1 cellular context compared by ENCODE assay signal in the genomic region with DNA sequence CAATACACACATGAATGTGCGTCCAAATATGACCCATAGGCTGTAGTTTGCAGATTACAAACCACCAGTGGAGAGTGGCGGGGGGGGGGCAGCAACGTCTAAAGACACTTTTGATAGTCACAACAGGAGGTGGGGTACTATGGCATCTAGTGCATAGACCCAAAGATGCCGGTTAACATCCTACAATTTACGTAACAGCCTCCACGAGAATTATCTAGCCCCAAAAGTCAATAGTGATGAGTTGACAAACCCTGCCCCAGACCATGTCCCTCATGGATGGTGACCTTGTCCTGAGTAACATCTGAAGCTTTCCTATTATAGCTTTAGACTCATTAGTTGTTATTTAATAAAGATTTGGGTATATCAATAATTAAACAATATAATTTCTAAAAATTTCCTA.
A peak's percentile ranks its signal among the peaks of the same experiment; 100 is the strongest.
TF ChIP-seq lines count a peak whose summit lies in the region.

No MANE protein-coding gene starts in this region.

TF ChIP-seq in HepG2, 621 proteins besides CTCF, POLR2A, EP300 and RAD21 (continued from another document and continues in another):
- TF ChIP-seq ADNP (CRISPR knock-in tag; IDR thresholded peaks at IDR 0.05) = no peak
- no peak for TF ChIP-seq ZNF672 (CRISPR knock-in tag; IDR thresholded peaks at IDR 0.05)
- TF ChIP-seq, protein P1, sequence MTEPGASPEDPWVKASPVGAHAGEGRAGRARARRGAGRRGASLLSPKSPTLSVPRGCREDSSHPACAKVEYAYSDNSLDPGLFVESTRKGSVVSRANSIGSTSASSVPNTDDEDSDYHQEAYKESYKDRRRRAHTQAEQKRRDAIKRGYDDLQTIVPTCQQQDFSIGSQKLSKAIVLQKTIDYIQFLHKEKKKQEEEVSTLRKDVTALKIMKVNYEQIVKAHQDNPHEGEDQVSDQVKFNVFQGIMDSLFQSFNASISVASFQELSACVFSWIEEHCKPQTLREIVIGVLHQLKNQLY (CRISPR knock-in tag; IDR thresholded peaks at IDR 0.05) = no peak
- TF ChIP-seq FOXK2 (IDR thresholded peaks at IDR 0.05) = no peak
- TF ChIP-seq ZNF317 (CRISPR knock-in tag; IDR thresholded peaks at IDR 0.05) = no peak
- TF ChIP-seq RBM22 (optimal IDR thresholded peaks at IDR 0.05; ENCODE audit: low read length) = no peak
- TF ChIP-seq POGZ (CRISPR knock-in tag; IDR thresholded peaks at IDR 0.05) = peak; percentile 40; the same call in 1 of the 2 replicates
- no peak for TF ChIP-seq HNRNPL (IDR thresholded peaks at IDR 0.05; ENCODE audit: low read depth, low read length)
- no peak for TF ChIP-seq NKX3-1 (CRISPR knock-in tag; IDR thresholded peaks at IDR 0.05)
- TF ChIP-seq ZNF430 (CRISPR knock-in tag; IDR thresholded peaks at IDR 0.05) = no peak
- no peak for TF ChIP-seq ZNF253 (CRISPR knock-in tag; IDR thresholded peaks at IDR 0.05; ENCODE audit: borderline replicate concordance)
- TF ChIP-seq, protein P2, sequence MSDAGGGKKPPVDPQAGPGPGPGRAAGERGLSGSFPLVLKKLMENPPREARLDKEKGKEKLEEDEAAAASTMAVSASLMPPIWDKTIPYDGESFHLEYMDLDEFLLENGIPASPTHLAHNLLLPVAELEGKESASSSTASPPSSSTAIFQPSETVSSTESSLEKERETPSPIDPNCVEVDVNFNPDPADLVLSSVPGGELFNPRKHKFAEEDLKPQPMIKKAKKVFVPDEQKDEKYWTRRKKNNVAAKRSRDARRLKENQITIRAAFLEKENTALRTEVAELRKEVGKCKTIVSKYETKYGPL (CRISPR knock-in tag; IDR thresholded peaks at IDR 0.05) = no peak
- no peak for TF ChIP-seq SOX13 (IDR thresholded peaks at IDR 0.05)
- 0 out of 4 replicates have a peak, but pooled peaks of 1 of the 2 experiments have one; percentile 13 for TF ChIP-seq SOX13 (CRISPR knock-in tag; conservative IDR thresholded peaks at IDR 0.05 in 1 of 2, IDR thresholded peaks at IDR 0.05 in 1 of 2)
- TF ChIP-seq, protein P3, sequence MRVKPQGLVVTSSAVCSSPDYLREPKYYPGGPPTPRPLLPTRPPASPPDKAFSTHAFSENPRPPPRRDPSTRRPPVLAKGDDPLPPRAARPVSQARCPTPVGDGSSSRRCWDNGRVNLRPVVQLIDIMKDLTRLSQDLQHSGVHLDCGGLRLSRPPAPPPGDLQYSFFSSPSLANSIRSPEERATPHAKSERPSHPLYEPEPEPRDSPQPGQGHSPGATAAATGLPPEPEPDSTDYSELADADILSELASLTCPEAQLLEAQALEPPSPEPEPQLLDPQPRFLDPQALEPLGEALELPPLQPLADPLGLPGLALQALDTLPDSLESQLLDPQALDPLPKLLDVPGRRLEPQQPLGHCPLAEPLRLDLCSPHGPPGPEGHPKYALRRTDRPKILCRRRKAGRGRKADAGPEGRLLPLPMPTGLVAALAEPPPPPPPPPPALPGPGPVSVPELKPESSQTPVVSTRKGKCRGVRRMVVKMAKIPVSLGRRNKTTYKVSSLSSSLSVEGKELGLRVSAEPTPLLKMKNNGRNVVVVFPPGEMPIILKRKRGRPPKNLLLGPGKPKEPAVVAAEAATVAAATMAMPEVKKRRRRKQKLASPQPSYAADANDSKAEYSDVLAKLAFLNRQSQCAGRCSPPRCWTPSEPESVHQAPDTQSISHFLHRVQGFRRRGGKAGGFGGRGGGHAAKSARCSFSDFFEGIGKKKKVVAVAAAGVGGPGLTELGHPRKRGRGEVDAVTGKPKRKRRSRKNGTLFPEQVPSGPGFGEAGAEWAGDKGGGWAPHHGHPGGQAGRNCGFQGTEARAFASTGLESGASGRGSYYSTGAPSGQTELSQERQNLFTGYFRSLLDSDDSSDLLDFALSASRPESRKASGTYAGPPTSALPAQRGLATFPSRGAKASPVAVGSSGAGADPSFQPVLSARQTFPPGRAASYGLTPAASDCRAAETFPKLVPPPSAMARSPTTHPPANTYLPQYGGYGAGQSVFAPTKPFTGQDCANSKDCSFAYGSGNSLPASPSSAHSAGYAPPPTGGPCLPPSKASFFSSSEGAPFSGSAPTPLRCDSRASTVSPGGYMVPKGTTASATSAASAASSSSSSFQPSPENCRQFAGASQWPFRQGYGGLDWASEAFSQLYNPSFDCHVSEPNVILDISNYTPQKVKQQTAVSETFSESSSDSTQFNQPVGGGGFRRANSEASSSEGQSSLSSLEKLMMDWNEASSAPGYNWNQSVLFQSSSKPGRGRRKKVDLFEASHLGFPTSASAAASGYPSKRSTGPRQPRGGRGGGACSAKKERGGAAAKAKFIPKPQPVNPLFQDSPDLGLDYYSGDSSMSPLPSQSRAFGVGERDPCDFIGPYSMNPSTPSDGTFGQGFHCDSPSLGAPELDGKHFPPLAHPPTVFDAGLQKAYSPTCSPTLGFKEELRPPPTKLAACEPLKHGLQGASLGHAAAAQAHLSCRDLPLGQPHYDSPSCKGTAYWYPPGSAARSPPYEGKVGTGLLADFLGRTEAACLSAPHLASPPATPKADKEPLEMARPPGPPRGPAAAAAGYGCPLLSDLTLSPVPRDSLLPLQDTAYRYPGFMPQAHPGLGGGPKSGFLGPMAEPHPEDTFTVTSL (CRISPR knock-in tag; IDR thresholded peaks at IDR 0.05; ENCODE audit: borderline replicate concordance) = 0 out of 2 replicates have a peak, but pooled peaks have one; percentile 40
- no peak for TF ChIP-seq XRCC5 (optimal IDR thresholded peaks at IDR 0.05; ENCODE audit: low read length)
- no peak for TF ChIP-seq HNF1A (IDR thresholded peaks at IDR 0.05; ENCODE audit: low read depth)
- TF ChIP-seq HNF1A (CRISPR knock-in tag; IDR thresholded peaks at IDR 0.05; ENCODE audit: borderline replicate concordance) = no peak
- no peak for TF ChIP-seq ZNF333 (CRISPR knock-in tag; IDR thresholded peaks at IDR 0.05; ENCODE audit: borderline replicate concordance)
- TF ChIP-seq SKI (IDR thresholded peaks at IDR 0.05; ENCODE audit: partially characterized antibody) = no peak
- no peak for TF ChIP-seq MIXL1 (CRISPR knock-in tag; IDR thresholded peaks at IDR 0.05)
- no peak for TF ChIP-seq CENPT (CRISPR knock-in tag; IDR thresholded peaks at IDR 0.05; ENCODE audit: low read depth)
- no peak for TF ChIP-seq ZSCAN30 (CRISPR knock-in tag; IDR thresholded peaks at IDR 0.05)
- no peak for TF ChIP-seq ZNF382 (CRISPR knock-in tag; IDR thresholded peaks at IDR 0.05; ENCODE audit: borderline replicate concordance)
- TF ChIP-seq ZFP37 (CRISPR knock-in tag; IDR thresholded peaks at IDR 0.05; ENCODE audit: borderline replicate concordance) = no peak
- TF ChIP-seq ZNF33A (CRISPR knock-in tag; IDR thresholded peaks at IDR 0.05; ENCODE audit: borderline replicate concordance) = no peak
- TF ChIP-seq KDM2A (CRISPR knock-in tag; IDR thresholded peaks at IDR 0.05; ENCODE audit: borderline replicate concordance, low read depth) = no peak
- TF ChIP-seq FOXO1 (CRISPR knock-in tag; IDR thresholded peaks at IDR 0.05) = no peak
- no peak for TF ChIP-seq NR3C1 (CRISPR knock-in tag; IDR thresholded peaks at IDR 0.05)
- TF ChIP-seq, protein P4, sequence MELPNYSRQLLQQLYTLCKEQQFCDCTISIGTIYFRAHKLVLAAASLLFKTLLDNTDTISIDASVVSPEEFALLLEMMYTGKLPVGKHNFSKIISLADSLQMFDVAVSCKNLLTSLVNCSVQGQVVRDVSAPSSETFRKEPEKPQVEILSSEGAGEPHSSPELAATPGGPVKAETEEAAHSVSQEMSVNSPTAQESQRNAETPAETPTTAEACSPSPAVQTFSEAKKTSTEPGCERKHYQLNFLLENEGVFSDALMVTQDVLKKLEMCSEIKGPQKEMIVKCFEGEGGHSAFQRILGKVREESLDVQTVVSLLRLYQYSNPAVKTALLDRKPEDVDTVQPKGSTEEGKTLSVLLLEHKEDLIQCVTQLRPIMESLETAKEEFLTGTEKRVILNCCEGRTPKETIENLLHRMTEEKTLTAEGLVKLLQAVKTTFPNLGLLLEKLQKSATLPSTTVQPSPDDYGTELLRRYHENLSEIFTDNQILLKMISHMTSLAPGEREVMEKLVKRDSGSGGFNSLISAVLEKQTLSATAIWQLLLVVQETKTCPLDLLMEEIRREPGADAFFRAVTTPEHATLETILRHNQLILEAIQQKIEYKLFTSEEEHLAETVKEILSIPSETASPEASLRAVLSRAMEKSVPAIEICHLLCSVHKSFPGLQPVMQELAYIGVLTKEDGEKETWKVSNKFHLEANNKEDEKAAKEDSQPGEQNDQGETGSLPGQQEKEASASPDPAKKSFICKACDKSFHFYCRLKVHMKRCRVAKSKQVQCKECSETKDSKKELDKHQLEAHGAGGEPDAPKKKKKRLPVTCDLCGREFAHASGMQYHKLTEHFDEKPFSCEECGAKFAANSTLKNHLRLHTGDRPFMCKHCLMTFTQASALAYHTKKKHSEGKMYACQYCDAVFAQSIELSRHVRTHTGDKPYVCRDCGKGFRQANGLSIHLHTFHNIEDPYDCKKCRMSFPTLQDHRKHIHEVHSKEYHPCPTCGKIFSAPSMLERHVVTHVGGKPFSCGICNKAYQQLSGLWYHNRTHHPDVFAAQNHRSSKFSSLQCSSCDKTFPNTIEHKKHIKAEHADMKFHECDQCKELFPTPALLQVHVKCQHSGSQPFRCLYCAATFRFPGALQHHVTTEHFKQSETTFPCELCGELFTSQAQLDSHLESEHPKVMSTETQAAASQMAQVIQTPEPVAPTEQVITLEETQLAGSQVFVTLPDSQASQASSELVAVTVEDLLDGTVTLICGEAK (IDR thresholded peaks at IDR 0.05) = no peak
- TF ChIP-seq, protein P4 (CRISPR knock-in tag; IDR thresholded peaks at IDR 0.05) = no peak
- TF ChIP-seq, protein P5, sequence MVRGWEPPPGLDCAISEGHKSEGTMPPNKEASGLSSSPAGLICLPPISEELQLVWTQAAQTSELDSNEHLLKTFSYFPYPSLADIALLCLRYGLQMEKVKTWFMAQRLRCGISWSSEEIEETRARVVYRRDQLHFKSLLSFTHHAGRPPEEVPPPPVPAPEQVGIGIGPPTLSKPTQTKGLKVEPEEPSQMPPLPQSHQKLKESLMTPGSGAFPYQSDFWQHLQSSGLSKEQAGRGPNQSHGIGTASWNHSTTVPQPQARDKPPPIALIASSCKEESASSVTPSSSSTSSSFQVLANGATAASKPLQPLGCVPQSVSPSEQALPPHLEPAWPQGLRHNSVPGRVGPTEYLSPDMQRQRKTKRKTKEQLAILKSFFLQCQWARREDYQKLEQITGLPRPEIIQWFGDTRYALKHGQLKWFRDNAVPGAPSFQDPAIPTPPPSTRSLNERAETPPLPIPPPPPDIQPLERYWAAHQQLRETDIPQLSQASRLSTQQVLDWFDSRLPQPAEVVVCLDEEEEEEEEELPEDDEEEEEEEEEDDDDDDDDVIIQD (CRISPR knock-in tag; IDR thresholded peaks at IDR 0.05; ENCODE audit: low read depth) = peak; percentile 98
- TF ChIP-seq ZNF782 (CRISPR knock-in tag; IDR thresholded peaks at IDR 0.05; ENCODE audit: borderline replicate concordance) = no peak
- no peak for TF ChIP-seq NR2F6 (IDR thresholded peaks at IDR 0.05)
- 0 out of 2 replicates have a peak, but pooled peaks have one; percentile 11 for TF ChIP-seq NR2F6 (CRISPR knock-in tag; IDR thresholded peaks at IDR 0.05)
- no peak for TF ChIP-seq XBP1 (CRISPR knock-in tag; IDR thresholded peaks at IDR 0.05)
